1 cellular context compared by ENCODE assay signal in genomic region chr3:197520311-197521276, GRCh38.
TF ChIP-seq lines count a peak whose summit lies in the region.

No MANE protein-coding gene starts in this region.

TF ChIP-seq in HepG2, 621 proteins besides CTCF, POLR2A, EP300 and RAD21 (continued from another document and continues in another):
- no peak for TF ChIP-seq NFAT5 (CRISPR knock-in tag; IDR thresholded peaks at IDR 0.05)
- TF ChIP-seq ZNF773 (CRISPR knock-in tag; IDR thresholded peaks at IDR 0.05; ENCODE audit: borderline replicate concordance) = no peak
- TF ChIP-seq ZNF609 (CRISPR knock-in tag; IDR thresholded peaks at IDR 0.05; ENCODE audit: borderline replicate concordance) = 0 out of 2 replicates have a peak, but pooled peaks have one; percentile 14
- no peak for TF ChIP-seq FOSL1 (CRISPR knock-in tag; IDR thresholded peaks at IDR 0.05; ENCODE audit: borderline replicate concordance)
- peak; percentile 48; the same call in 1 of the 2 replicates for TF ChIP-seq MED13 (CRISPR knock-in tag; IDR thresholded peaks at IDR 0.05)
- TF ChIP-seq ESRRA (CRISPR knock-in tag; IDR thresholded peaks at IDR 0.05; ENCODE audit: low read depth) = no peak
- TF ChIP-seq ZNF891 (CRISPR knock-in tag; IDR thresholded peaks at IDR 0.05) = peak; percentile 39; the same call in 1 of the 2 replicates
- TF ChIP-seq ZSCAN12 (CRISPR knock-in tag; IDR thresholded peaks at IDR 0.05) = no peak
- TF ChIP-seq MAFK (conservative IDR thresholded peaks at IDR 0.05 in 1 of 2, IDR thresholded peaks at IDR 0.05 in 1 of 2; ENCODE audit: low read length in 2 of 2) = no peak
- TF ChIP-seq ZNF460 (CRISPR knock-in tag; IDR thresholded peaks at IDR 0.05; ENCODE audit: borderline replicate concordance) = no peak
- no peak for TF ChIP-seq SRF (IDR thresholded peaks at IDR 0.05; ENCODE audit: low read depth, low read length)
- TF ChIP-seq ZBTB40 (IDR thresholded peaks at IDR 0.05) = no peak
- TF ChIP-seq ZBTB40 (CRISPR knock-in tag; IDR thresholded peaks at IDR 0.05) = no peak; the same call in 1 of the 2 replicates
- TF ChIP-seq ZSCAN29 (CRISPR knock-in tag; conservative IDR thresholded peaks at IDR 0.05) = no peak
- no peak for TF ChIP-seq ZHX1 (CRISPR knock-in tag; IDR thresholded peaks at IDR 0.05; ENCODE audit: low read depth)
- TF ChIP-seq CREB1 (IDR thresholded peaks at IDR 0.05) = 0 out of 2 replicates have a peak, but pooled peaks have one; percentile 38
- TF ChIP-seq CREB1 (CRISPR knock-in tag; IDR thresholded peaks at IDR 0.05) = peak; percentile 51
- no peak for TF ChIP-seq NFKBIZ (CRISPR knock-in tag; IDR thresholded peaks at IDR 0.05)
- peak in 1 of 2 experiments; percentile 60; a peak in 1 of 4 replicates for TF ChIP-seq KLF16 (CRISPR knock-in tag; IDR thresholded peaks at IDR 0.05)
- TF ChIP-seq PBX2 (CRISPR knock-in tag; IDR thresholded peaks at IDR 0.05) = no peak
- no peak for TF ChIP-seq KAT2B (IDR thresholded peaks at IDR 0.05; ENCODE audit: borderline replicate concordance, low read depth, low read length)
- TF ChIP-seq ZC3H4 (CRISPR knock-in tag; IDR thresholded peaks at IDR 0.05; ENCODE audit: borderline replicate concordance) = no peak
- TF ChIP-seq ZBTB26 (CRISPR knock-in tag; IDR thresholded peaks at IDR 0.05; ENCODE audit: borderline replicate concordance) = peak; percentile 81; the same call in 1 of the 2 replicates
